ENCODE assay signal across 16 cellular contexts in genomic region chr11:86374586-86374985, GRCh38. TPM values are rescaled to one million over a fixed set of nuclear protein-coding genes. Genes with fewer than 3 reads are reported as not detected.
DNase-seq lines count a peak whose midpoint lies in the region; ATAC-seq, FAIRE-seq and TF ChIP-seq lines count a peak whose summit lies in the region.
"Had no signal": no experiment of that assay in that cellular context is flagged by ENCODE, and none has a peak within 500 bp of the region (broad histone marks: within the 10 kb centered on the region; RNA-seq: fewer than 3 reads in every experiment).

TSS of gene CCDC81 (plus strand) at chr11:86374887. CDS start at chr11:86375164, 277 bp downstream.

- no peaks in the 10 kb centered on the region for H3K36me3 ChIP-seq in esophagus muscularis mucosa
- H3K36me3 ChIP-seq in HepG2 (replicated peaks in 1 of 2; ENCODE audit: control insufficient read depth in 1 of 2, insufficient read depth in 2 of 2, low read length in 2 of 2) = no peaks in the 10 kb centered on the region
- no peaks in the 10 kb centered on the region for H3K36me3 ChIP-seq in testis (ENCODE audit: low read depth, missing control alignments)

- H3K9me3 ChIP-seq in esophagus muscularis mucosa (no peaks in the 10 kb centered on the region), HepG2 (ENCODE audit: low read length) (no peaks in the 10 kb centered on the region), testis (no peaks in the 10 kb centered on the region)

- TF ChIP-seq CTCF in esophagus muscularis mucosa (IDR thresholded peaks at IDR 0.05) (no peak), HepG2 (CRISPR knock-in tag; IDR thresholded peaks at IDR 0.05) (no peak), testis (IDR thresholded peaks at IDR 0.05) (no peak)

- no peak within 1 kb of the TSS for H2AFZ ChIP-seq in HepG2 (ENCODE audit: low read length)

- WGBS in esophagus muscularis mucosa = 21% methylated on average over 25 of the region's 25 CpGs
- WGBS in HepG2 (ENCODE audit: low lambda C conversion rate) = 33% methylated on average over 22 of the region's 25 CpGs
- WGBS in testis, 2 donors = 5 to 13% methylated on average over 23 to 25 of the region's 25 CpGs

- no peak within 1 kb of the TSS for H3K27ac ChIP-seq in esophagus muscularis mucosa (replicated peaks in 1 of 4)
- H3K27ac ChIP-seq in HepG2 (ENCODE audit: extremely low read length, insufficient read depth, low read length) = no peak within 1 kb of the TSS
- no peak within 1 kb of the TSS for H3K27ac ChIP-seq in testis

- intact Hi-C loops in esophagus muscularis mucosa (cut with DNase I) (no loop called here), HepG2 (cut with micrococcal nuclease; ENCODE audit: unreplicated experiment) (no loop called here), testis (cut with DNase I; ENCODE audit: low total_unique reads) (no loop called here), sciatic nerve (cut with DNase I) (no loop called here)

- FAIRE-seq in HepG2 (lab: Jason Lieb, UNC) = no peak

- BruUV-seq in HepG2 (replicated peaks; lab: Mats Ljungman, UMichigan) = no TSS peak

- TF ChIP-seq EP300 in esophagus muscularis mucosa (IDR thresholded peaks at IDR 0.05) (no peak), HepG2 (IDR thresholded peaks at IDR 0.05; ENCODE audit: low read depth in 2 of 2, low read length in 2 of 2) (no peak), HepG2 (CRISPR knock-in tag; IDR thresholded peaks at IDR 0.05; ENCODE audit: borderline replicate concordance) (no peak)

- H3K4me1 ChIP-seq in esophagus muscularis mucosa (peaks cover 0 to 7% (median 4%) of the 10 kb centered on the region in 4 donors), HepG2 (ENCODE audit: insufficient read depth, low read length) (no peaks in the 10 kb centered on the region), testis (no peaks in the 10 kb centered on the region)

- peak within 1 kb of the TSS; percentile 21 to 32 (median 24) for H3K4me3 ChIP-seq in esophagus muscularis mucosa
- H3K4me3 ChIP-seq in HepG2 (replicated peaks in 1 of 3; ENCODE audit: insufficient read depth in 1 of 3, low read depth in 2 of 3, low read length in 3 of 3) = no peak within 1 kb of the TSS
- peak within 1 kb of the TSS; percentile 5 to 16 for H3K4me3 ChIP-seq in testis
- H3K4me3 ChIP-seq: lung had no signal

- no peak for TF ChIP-seq POLR2A in esophagus muscularis mucosa (IDR thresholded peaks at IDR 0.05; ENCODE audit: low read depth)
- TF ChIP-seq POLR2A in HepG2 (IDR thresholded peaks at IDR 0.05; ENCODE audit: insufficient read depth in 1 of 2, low read depth in 2 of 2, low read length in 2 of 2) = no peak
- TF ChIP-seq POLR2A in testis (IDR thresholded peaks at IDR 0.05) = no peak

- H3K79me2 ChIP-seq in HepG2 (ENCODE audit: insufficient read depth, low read length) = no peaks in the 10 kb centered on the region

- ATAC-seq in HepG2 (no peak; the same call in 2 of the 3 replicates), HG02759 (IDR thresholded peaks at IDR 0.05; ENCODE audit: unreplicated experiment) (no peak), sciatic nerve (no peak)
- ATAC-seq: effector memory CD8-positive, alpha-beta T cell; SK-N-SH treated with all-trans-retinoic acid at 6 μM for 48 hours had no signal

- no peaks in the 10 kb centered on the region for H4K20me1 ChIP-seq in HepG2 (ENCODE audit: insufficient read depth, low read length)

- peak; percentile 77 for DNase-seq in NCI-H69 (lab: John Stamatoyannopoulos, UW)
- DNase-seq in esophagus muscularis mucosa (ENCODE audit: extremely low spot score) = no peak
- DNase-seq in HepG2 (ENCODE audit: low spot score) = no peak
- DNase-seq in testis = peak; percentile 43
- DNase-seq in 8988T = no peak
- DNase-seq in sciatic nerve (ENCODE audit: low spot score) = no peak
- DNase-seq: activated naive CD4-positive, alpha-beta T cell treated with anti-CD3 and anti-CD28 coated beads, Interleukin-2, amount 10 ng/mL, durations not matched to agents 7 days and 5 days; DND-41; effector memory CD8-positive, alpha-beta T cell; MM.1S; NCI-H510A; stimulated activated CD8-positive, alpha-beta memory T cell treated with anti-CD3 and anti-CD28 coated beads, Interleukin-4, amount 100 ng/mL, for 48 hours had no signal

- in situ Hi-C loops in HepG2 (cut with HindIII; ENCODE audit: extremely low pct_ligation_motif_present, low pct_unique_long_range_greater_than_20kb) = loop anchor here (25.0 kb wide), 1 partner anchor 438 kb away; the partner anchor contains the start of gene PRSS23

- TF ChIP-seq RAD21 in HepG2 (CRISPR knock-in tag; IDR thresholded peaks at IDR 0.05) = no peak

- peak within 1 kb of the TSS; percentile 15; the same call in 1 of the 2 replicates for H3K4me2 ChIP-seq in HepG2 (ENCODE audit: low read depth, low read length)

- POLR2A ChIA-PET in HepG2 (lab: Yijun Ruan, JAX) = no interaction called here

- CTCF ChIA-PET in HepG2 (lab: Yijun Ruan, JAX; ENCODE audit: low intra/inter-chr PET ratio, low total read pairs) = no interaction called here

- H3K27me3 ChIP-seq in esophagus muscularis mucosa (no peaks in the 10 kb centered on the region), HepG2 (ENCODE audit: control insufficient read depth in 1 of 2, insufficient read depth in 2 of 2, low read length in 2 of 2) (0 out of 5 replicates have a peak, but pooled peaks cover 0 to 3% of the 10 kb centered on the region in 2 experiments), testis (no peaks in the 10 kb centered on the region)

- no peak within 1 kb of the TSS for H3K9ac ChIP-seq in HepG2 (ENCODE audit: insufficient read depth, low read depth, low read length)

TF ChIP-seq in HepG2, 621 proteins besides CTCF, POLR2A, EP300 and RAD21 (continues in another document):
- TF ChIP-seq TOPORS (CRISPR knock-in tag; IDR thresholded peaks at IDR 0.05) (no peak), GATAD2A (CRISPR knock-in tag; IDR thresholded peaks at IDR 0.05) (no peak), ZNF883 (CRISPR knock-in tag; IDR thresholded peaks at IDR 0.05; ENCODE audit: not compliant biosample characterization) (no peak), ZMYM4 (CRISPR knock-in tag; IDR thresholded peaks at IDR 0.05) (no peak), ZNF816 (CRISPR knock-in tag; IDR thresholded peaks at IDR 0.05; ENCODE audit: borderline replicate concordance) (no peak), EHMT2 (IDR thresholded peaks at IDR 0.05; ENCODE audit: borderline replicate concordance, low read depth, low read length) (no peak), NR2C2 (CRISPR knock-in tag; IDR thresholded peaks at IDR 0.05; ENCODE audit: borderline replicate concordance) (no peak), YEATS4 (CRISPR knock-in tag; IDR thresholded peaks at IDR 0.05; ENCODE audit: borderline replicate concordance) (no peak), ZNF143 (CRISPR knock-in tag; IDR thresholded peaks at IDR 0.05) (no peak), BRF2 (CRISPR knock-in tag; IDR thresholded peaks at IDR 0.05) (no peak), CSRNP2 (CRISPR knock-in tag; conservative IDR thresholded peaks at IDR 0.05; ENCODE audit: low read depth) (no peak), CCAR2 (optimal IDR thresholded peaks at IDR 0.05; ENCODE audit: low read depth, low read length) (no peak)

RNA-seq across cellular contexts. Expression of gene CCDC81, which starts in this region (rescaled TPM):
- total RNA-seq in esophagus muscularis mucosa = 1 to 10 TPM in 1 of 4 donors, under 1 TPM in 3; under 0.01 to 2.9 (median 0.44) TPM
- total RNA-seq in HepG2 (2016; rRNA removed; fragmentation: Illumina TruSeq; extraction: Trizol) = 0.15 and 0.18 TPM in 2 replicates
- total RNA-seq in HepG2 (2016; cell fraction: cytosol; rRNA removed; fragmentation: Illumina TruSeq; extraction: Trizol; ENCODE audit: low read depth) = 0.40 and 0.71 TPM in 2 replicates
- 0.18 and 0.26 TPM in 2 replicates for total RNA-seq in HepG2 (2016; cell fraction: insoluble cytoplasmic fraction; rRNA removed; fragmentation: Illumina TruSeq; extraction: Trizol)
- 0.34 and 0.52 TPM in 2 replicates for total RNA-seq in HepG2 (2016; cell fraction: membrane; rRNA removed; fragmentation: Illumina TruSeq; extraction: Trizol)
- 0.66 and 0.84 TPM in 2 replicates for total RNA-seq in HepG2 (2016; cell fraction: nucleus; rRNA removed; fragmentation: Illumina TruSeq; extraction: Trizol)
- 0.22 and 0.55 TPM in 2 replicates for polyA plus RNA-seq in HepG2 (2011; rRNA removed)
- 0.03 and 0.06 TPM in 2 replicates for polyA plus RNA-seq in HepG2 (2011; cell fraction: cytosol; rRNA removed)
- 0.35 and 0.76 TPM in 2 replicates for polyA plus RNA-seq in HepG2 (2011; cell fraction: nucleus; rRNA removed)
- polyA plus RNA-seq in HepG2 (2012) = 0.13 and 0.20 TPM in 2 replicates
- polyA plus RNA-seq in HepG2 (2016; cell fraction: cytosol; fragmentation: Illumina TruSeq; extraction: Trizol; ENCODE audit: low read depth) = 0.10 and 0.12 TPM in 2 replicates
- 0.23 TPM in 1 of 2 replicates, not detected in the other for polyA plus RNA-seq in HepG2 (2016; cell fraction: insoluble cytoplasmic fraction; fragmentation: Illumina TruSeq; extraction: Trizol; ENCODE audit: low read depth)
- 0.13 and 0.33 TPM in 2 replicates for polyA plus RNA-seq in HepG2 (2016; cell fraction: membrane; fragmentation: Illumina TruSeq; extraction: Trizol; ENCODE audit: low read depth)
- 0.64 and 1.1 TPM in 2 replicates for polyA plus RNA-seq in HepG2 (2016; cell fraction: nucleus; fragmentation: Illumina TruSeq; extraction: Trizol; ENCODE audit: insufficient read depth, low read depth)
- polyA minus RNA-seq in HepG2 (2011; rRNA and poly(A)+ RNA removed; ENCODE audit: low replicate concordance) = 0.16 and 0.18 TPM in 2 replicates
- polyA minus RNA-seq in HepG2 (2011; cell fraction: cytosol; rRNA and poly(A)+ RNA removed) = not detected in 2 replicates
- polyA minus RNA-seq in HepG2 (2011; cell fraction: nucleus; rRNA and poly(A)+ RNA removed) = 1.4 and 1.5 TPM in 2 replicates
- total RNA-seq in testis = 1 to 10 TPM; 3.8 to 5.3 TPM
- 16.0 TPM for polyA plus RNA-seq in testis (ENCODE audit: insufficient read depth, low read depth, low replicate concordance)
- total RNA-seq in sciatic nerve = 1.7 TPM
- total RNA-seq: H4 had no signal

Comparison
In these comparisons a context has a peak if more than half of its experiments do, and no peak if none do; other contexts are left out.
1. DNase-seq: peak in NCI-H69 (single experiment) and testis (single experiment); none in esophagus muscularis mucosa (single experiment), HepG2 (single experiment), 8988T (single experiment) and sciatic nerve (single experiment).
2. H3K4me3 ChIP-seq: peak in esophagus muscularis mucosa (4 of 4) and testis (2 of 2); none in HepG2 (0 of 3).